ENCODE assay signal across 14 cellular contexts in genomic region chr4:6591305-6591704, GRCh38. TPM values are rescaled to one million over a fixed set of nuclear protein-coding genes. Genes with fewer than 3 reads are reported as not detected.
A peak's percentile ranks its signal among the peaks of the same experiment; 100 is the strongest.
DNase-seq lines count a peak whose midpoint lies in the region; ATAC-seq and TF ChIP-seq lines count a peak whose summit lies in the region.
"Had no signal": no experiment of that assay in that cellular context is flagged by ENCODE, and none has a peak within 500 bp of the region (broad histone marks: within the 10 kb centered on the region; RNA-seq: fewer than 3 reads in every experiment).

No MANE protein-coding gene starts in this region.

- DNase-seq in GM10266 (ENCODE audit: extremely low spot score) (peak; percentile 56), Kasumi-1 (lab: John Stamatoyannopoulos, UW) (no peak), hepatocyte (ENCODE audit: low spot score) (no peak), sciatic nerve (ENCODE audit: low spot score) (no peak)
- DNase-seq: activated T-cell treated with anti-CD3 and anti-CD28 coated beads, Interleukin-2, amount 50 U/mL, for 1 hour; SIG-M5; stimulated activated CD4-positive, alpha-beta T cell treated with anti-CD3 and anti-CD28 coated beads, Interleukin-1b, Interleukin-23, amount 100 ng/mL, for 48 hours had no signal

- H3K27me3 ChIP-seq in hepatocyte = no peaks in the 10 kb centered on the region
- H3K27me3 ChIP-seq: pancreas had no signal

- H2AFZ ChIP-seq in hepatocyte = no peak overlapping the region

- no peaks in the 10 kb centered on the region for H3K9me3 ChIP-seq in hepatocyte (ENCODE audit: low read depth)
- H3K9me3 ChIP-seq: pancreas had no signal

- 78% methylated on average over 8 of the region's 8 CpGs for WGBS in hepatocyte (ENCODE audit: low lambda C conversion rate, missing lambda C conversion rate)

- H3K4me3 ChIP-seq in hepatocyte = no peak overlapping the region
- H3K4me3 ChIP-seq: pancreas had no signal

- H3K4me2 ChIP-seq in hepatocyte = no peak overlapping the region

- no peaks in the 10 kb centered on the region for H4K20me1 ChIP-seq in hepatocyte (ENCODE audit: insufficient read depth, poor library complexity, severe bottlenecking)

- intact Hi-C loops in sciatic nerve (cut with DNase I) = no loop called here

- H3K79me2 ChIP-seq in hepatocyte = no peaks in the 10 kb centered on the region

- H3K9me2 ChIP-seq in hepatocyte (replicated peaks; ENCODE audit: insufficient read depth) = no peaks in the 10 kb centered on the region

- ATAC-seq in GM19468 (IDR thresholded peaks at IDR 0.05; ENCODE audit: extremely low read depth, unreplicated experiment) (peak; percentile 72), HG03432 (IDR thresholded peaks at IDR 0.05; ENCODE audit: unreplicated experiment) (peak; percentile 69), sciatic nerve (no peak), GM21723 (IDR thresholded peaks at IDR 0.05; ENCODE audit: unreplicated experiment) (no peak)
- ATAC-seq: pancreas had no signal

- TF ChIP-seq POLR2A in Raji (IDR thresholded peaks at IDR 0.05; ENCODE audit: insufficient read depth, low read depth, low read length) = peak; percentile 27; the same call in 1 of the 2 replicates

- no peaks in the 10 kb centered on the region for H3K4me1 ChIP-seq in hepatocyte (ENCODE audit: insufficient read depth)
- H3K4me1 ChIP-seq: pancreas had no signal

- H3K27ac ChIP-seq in hepatocyte = no peak overlapping the region
- H3K27ac ChIP-seq: C4-2B, pancreas, VCaP had no signal

- TF ChIP-seq CTCF in GM10266 (IDR thresholded peaks at IDR 0.05; ENCODE audit: control insufficient read depth, insufficient read depth, low read depth, missing control alignments) (no peak), hepatocyte (IDR thresholded peaks at IDR 0.05; ENCODE audit: poor library complexity) (no peak)

- no peaks in the 10 kb centered on the region for H3K36me3 ChIP-seq in hepatocyte (replicated peaks; ENCODE audit: insufficient read depth, low read depth)

RNA-seq across cellular contexts. Expression of gene MAN2B2, which starts 16.3 kb away (rescaled TPM):
- total RNA-seq in hepatocyte (21.1 and 22.2 TPM in 2 replicates), sciatic nerve (27.2 TPM)
- polyA plus RNA-seq in hepatocyte = 21.4 and 24.0 TPM in 2 replicates

RNA-seq across cellular contexts. Expression of gene MRFAP1, which starts 49.2 kb away (rescaled TPM):
- total RNA-seq in hepatocyte (221 and 238 TPM in 2 replicates), sciatic nerve (276 TPM)
- 225 and 256 TPM in 2 replicates for polyA plus RNA-seq in hepatocyte

Comparison
In these comparisons a context has a peak if more than half of its experiments do, and no peak if none do; other contexts are left out.
1. ATAC-seq: peak in GM19468 (single experiment) and HG03432 (single experiment); none in sciatic nerve (single experiment) and GM21723 (single experiment).